In genomic region chr18:74679679-74680076, GRCh38 we compare ENCODE assay signal across 31 cellular contexts.
"Had no signal": no experiment of that assay in that cellular context is flagged by ENCODE, and none has a peak within 500 bp of the region (broad histone marks: within the 10 kb centered on the region; RNA-seq: fewer than 3 reads in every experiment).

No MANE protein-coding gene starts in this region.

- H3K27me3 ChIP-seq: left lung, pancreas, stomach, testis, thyroid gland, transverse colon, upper lobe of left lung, vagina had no signal

- H3K4me1 ChIP-seq: left lung, pancreas, prostate gland, testis, upper lobe of left lung had no signal

- H3K36me3 ChIP-seq: pancreas, prostate gland, thyroid gland, vagina had no signal

- FAIRE-seq: islet of Langerhans, kidney, pancreas had no signal

- H3K9me3 ChIP-seq: pancreas, prostate gland, testis, thyroid gland, vagina had no signal

- H3K27ac ChIP-seq: left lung, pancreas, prostate gland, skin epidermis, stomach, testis, thyroid gland, transverse colon, upper lobe of left lung, vagina had no signal

- H3K27ac Mint-ChIP-seq: immature natural killer cell, mesothelial cell of epicardium, nephron had no signal

- ATAC-seq: left colon, left lung, pancreas, right cardiac atrium, sciatic nerve had no signal

- H3K27me3 Mint-ChIP-seq: naive B cell had no signal

- H3K4me3 ChIP-seq: left lung, lung, pancreas, prostate gland, skin epidermis, stomach, testis, thyroid gland, transverse colon, upper lobe of left lung, vagina had no signal

- H3K4me3 Mint-ChIP-seq: mesothelial cell of epicardium, naive B cell, nephron, neural crest cell had no signal

- DNase-seq: hypothalamus; immature natural killer cell; kidney; left colon; left lung; mesendoderm; naive B cell; nucleus accumbens; pancreas; posterior cingulate gyrus; retina; right cardiac atrium; stimulated activated CD4-positive, alpha-beta T cell treated with anti-CD3 and anti-CD28 coated beads, Interleukin-12 subunit alpha, Interleukin-12 subunit beta, amount 100 ng/mL, for 4 hours; stimulated activated CD4-positive, alpha-beta T cell treated with anti-CD3 and anti-CD28 coated beads, Interleukin-15, amount 100 ng/mL, for 24 hours; stimulated activated CD4-positive, alpha-beta T cell treated with anti-CD3 and anti-CD28 coated beads, Interleukin-2, amount 100 ng/mL, for 24 hours; stimulated activated CD4-positive, alpha-beta T cell treated with anti-CD3 and anti-CD28 coated beads, Interleukin-4, amount 100 ng/mL, for 1 hour; stimulated activated naive CD4-positive, alpha-beta T cell; stomach; testis; thyroid gland; transverse colon; upper lobe of left lung had no signal
